In the genomic region with DNA sequence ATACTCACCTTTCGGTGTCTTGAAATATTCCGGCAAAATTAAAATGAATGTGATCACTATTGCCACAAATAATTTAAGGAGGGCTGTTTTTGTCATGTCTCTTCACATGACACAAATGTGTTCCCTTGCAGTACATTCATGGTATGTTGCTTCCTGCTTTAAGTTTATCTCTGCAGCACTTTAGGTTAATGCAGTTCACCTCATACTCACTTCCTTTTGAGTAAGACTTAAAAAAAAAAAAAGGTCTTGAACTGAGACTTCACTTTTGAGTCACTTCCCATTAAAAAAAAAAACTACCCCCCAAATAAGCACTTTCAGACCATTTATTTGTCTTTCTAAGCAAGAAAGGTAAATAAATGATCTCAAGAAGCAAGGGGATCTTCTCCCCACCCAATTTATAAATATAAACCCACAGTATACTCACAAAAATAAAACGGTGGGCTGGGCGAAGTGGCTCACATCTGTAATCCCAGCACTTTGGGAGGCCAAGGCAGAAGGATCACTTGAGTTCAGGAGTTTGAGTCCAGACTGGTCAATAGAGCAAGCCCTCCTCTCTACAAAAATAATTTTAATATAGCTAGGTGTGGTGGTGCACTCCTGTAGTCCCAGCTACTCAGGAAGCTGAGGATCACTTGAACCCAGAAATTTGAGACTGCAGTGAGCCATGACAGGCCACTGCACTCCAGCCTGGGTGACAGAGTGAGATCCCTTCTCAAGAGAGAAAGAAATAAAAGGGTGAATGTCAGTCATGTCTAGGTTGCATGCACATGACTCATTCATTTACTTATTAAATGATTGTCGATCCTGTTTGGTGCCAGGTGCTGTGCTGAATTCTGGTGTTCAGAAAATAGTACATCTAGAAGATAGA, we compare ENCODE assay signal across 8 cellular contexts. TPM values are rescaled to one million over a fixed set of nuclear protein-coding genes. Genes with fewer than 3 reads are reported as not detected.
DNase-seq lines count a peak whose midpoint lies in the region; ATAC-seq, FAIRE-seq and TF ChIP-seq lines count a peak whose summit lies in the region.

A gene with protein sequence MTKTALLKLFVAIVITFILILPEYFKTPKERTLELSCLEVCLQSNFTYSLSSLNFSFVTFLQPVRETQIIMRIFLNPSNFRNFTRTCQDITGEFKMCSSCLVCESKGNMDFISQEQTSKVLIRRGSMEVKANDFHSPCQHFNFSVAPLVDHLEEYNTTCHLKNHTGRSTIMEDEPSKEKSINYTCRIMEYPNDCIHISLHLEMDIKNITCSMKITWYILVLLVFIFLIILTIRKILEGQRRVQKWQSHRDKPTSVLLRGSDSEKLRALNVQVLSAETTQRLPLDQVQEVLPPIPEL (minus strand): TSS at position 192 of the 868 bp plus-strand sequence. CDS start 96 bp downstream, at position 96.

- H3K4me1 Mint-ChIP-seq in glutamatergic neuron (ENCODE audit: low read depth, unreplicated experiment): no peaks in the 10 kb centered on the region

- CTCF ChIA-PET in Panc1 (lab: Charles Lee): no interaction called here

- peak within 1 kb of the TSS; percentile 47 to 57 for H3K4me3 ChIP-seq in Panc1 (ENCODE audit: low read depth in 2 of 2, low read length in 2 of 2)

- H3K27ac ChIP-seq in Panc1 (ENCODE audit: low read length): peak within 1 kb of the TSS; percentile 99

- H3K9me3 ChIP-seq in Panc1 (ENCODE audit: control insufficient read depth, insufficient read depth, low read depth, low read length): no peaks in the 10 kb centered on the region

- H3K27me3 Mint-ChIP-seq in glutamatergic neuron (ENCODE audit: unreplicated experiment): no peaks in the 10 kb centered on the region

- in situ Hi-C loops in Panc1 (cut with HindIII; ENCODE audit: low pct_unique_long_range_greater_than_20kb, low sequenced_read_pairs): no loop called here

- no peaks in the 10 kb centered on the region for H3K9me3 Mint-ChIP-seq in glutamatergic neuron (ENCODE audit: unreplicated experiment)

- ATAC-seq in GM18867 (IDR thresholded peaks at IDR 0.05; ENCODE audit: unreplicated experiment): peak; percentile 72
- ATAC-seq in HG02981 (IDR thresholded peaks at IDR 0.05; ENCODE audit: unreplicated experiment): peak; percentile 69
- ATAC-seq in Panc1: peak; percentile 36; the same call in 1 of the 2 replicates

- peak; percentile 87 for FAIRE-seq in colon (lab: Jason Lieb, UNC)

- POLR2A ChIA-PET in Panc1 (lab: Charles Lee): interaction anchor here (0.6 kb wide), 1 partner anchor 58 kb away, joined by 10 read pairs; no protein-coding TSS in a partner anchor

- DNase-seq in A172 (ENCODE audit: low spot score) (peak; percentile 48), Panc1 (ENCODE audit: low read depth, low spot score) (no peak), glutamatergic neuron (no peak)
- peak; percentile 39 to 40 for DNase-seq in stimulated activated CD4-positive, alpha-beta T cell treated with anti-CD3 and anti-CD28 coated beads, Interleukin-2, amount 100 ng/mL, for 24 hours
- no peak for DNase-seq in activated CD4-positive, CD25-positive, alpha-beta regulatory T cell (lab: John Stamatoyannopoulos, UW)

- no peaks in the 10 kb centered on the region for H3K36me3 ChIP-seq in Panc1 (ENCODE audit: control insufficient read depth, insufficient read depth, low read length)

- intact Hi-C loops in Panc1 (cut with micrococcal nuclease; ENCODE audit: unreplicated experiment): no loop called here

- H3K4me1 ChIP-seq in Panc1 (ENCODE audit: control insufficient read depth, insufficient read depth, low read length): peaks cover 37% of the 10 kb centered on the region

- no peak for TF ChIP-seq CTCF in Panc1 (IDR thresholded peaks at IDR 0.05)
- no peak for TF ChIP-seq CTCF in glutamatergic neuron (IDR thresholded peaks at IDR 0.05; ENCODE audit: partially characterized antibody, unreplicated experiment)

- BruUV-seq in Panc1 (replicated peaks; lab: Mats Ljungman, UMichigan): no TSS peak

- no peak within 1 kb of the TSS for H3K4me3 Mint-ChIP-seq in glutamatergic neuron (ENCODE audit: unreplicated experiment)

- no peaks in the 10 kb centered on the region for H3K36me3 Mint-ChIP-seq in glutamatergic neuron (ENCODE audit: unreplicated experiment)

- no peaks in the 10 kb centered on the region for H3K27me3 ChIP-seq in Panc1 (ENCODE audit: control insufficient read depth, insufficient read depth, low read length)

- no peak within 1 kb of the TSS for H3K27ac Mint-ChIP-seq in glutamatergic neuron (ENCODE audit: unreplicated experiment)

RNA-seq across cellular contexts. Expression of the gene that starts here (rescaled TPM):
- 0.19 and 0.81 TPM in 2 replicates for total RNA-seq in A172 (2014; rRNA removed; shearing (Covaris generic))
- 5.8 TPM for total RNA-seq in Panc1 (2021; ENCODE audit: unreplicated experiment)
- 3.5 TPM for polyA plus RNA-seq in Panc1 (2012; ENCODE audit: insufficient read length)
- not detected for total RNA-seq in glutamatergic neuron (ENCODE audit: unreplicated experiment)

Comparison
In these comparisons a context has a peak if more than half of its experiments do, and no peak if none do; other contexts are left out.
1. Peak in DNase-seq in A172; RNA of the gene not detected or under 1 TPM.
2. DNase-seq: peak in stimulated activated CD4-positive, alpha-beta T cell treated with anti-CD3 and anti-CD28 coated beads, Interleukin-2, amount 100 ng/mL, for 24 hours (2 of 2); none in Panc1 (single experiment), glutamatergic neuron (single experiment) and activated CD4-positive, CD25-positive, alpha-beta regulatory T cell (0 of 4).
3. Peak in every context shown above with its lines, with median percentiles within 50 percentile points of each other: ATAC-seq.